ENCODE assay signal across 10 cellular contexts in genomic region chr1:53888716-53889115, GRCh38. TPM values are rescaled to one million over a fixed set of nuclear protein-coding genes. Genes with fewer than 3 reads are reported as not detected.
DNase-seq lines count a peak whose midpoint lies in the region; ATAC-seq, FAIRE-seq and TF ChIP-seq lines count a peak whose summit lies in the region.
"Had no signal": no experiment of that assay in that cellular context is flagged by ENCODE, and none has a peak within 500 bp of the region (broad histone marks: within the 10 kb centered on the region; RNA-seq: fewer than 3 reads in every experiment).

No MANE protein-coding gene starts in this region.

- no peak for ATAC-seq in activated CD4-positive, alpha-beta T cell treated with anti-CD3 and anti-CD28 coated beads for 36 hours

- DNase-seq in activated CD4-positive, alpha-beta T cell treated with anti-CD3 and anti-CD28 coated beads for 36 hours: no peak
- no peak for DNase-seq in activated CD4-positive, alpha-beta T cell treated with anti-CD3 and anti-CD28 coated beads, Interleukin-2, amount 50 U/mL, for 4 hours
- no peak for DNase-seq in activated T-helper 2 cell treated with anti-CD3 and anti-CD28 coated beads, Interferon-gamma antibody, Interleukin-2, Interleukin-4, amounts not matched to agents 10 μg/mL and 5 μg/mL and 100 μg/mL, durations not matched to agents 14 hours and 24 hours and 36 hours (ENCODE audit: low spot score)
- no peak for DNase-seq in stomach
- no peak for DNase-seq in AG08396 (ENCODE audit: low spot score)
- DNase-seq in DMS153 treated with DMSO at 0.1 percent for 48 hours (lab: John Stamatoyannopoulos, UW; ENCODE audit: unreplicated experiment): no peak
- no peak for DNase-seq in HTR-8/SVneo (ENCODE audit: insufficient read length, low spot score)
- DNase-seq: ACHN had no signal

- H3K27ac ChIP-seq in stomach: peak overlapping the region in 4 of 5 donors; percentile 81 to 89 (median 88)

- H3K9me3 ChIP-seq in iPS-18c (ENCODE audit: control insufficient read depth, insufficient read depth, low read length) (no peaks in the 10 kb centered on the region), stomach (no peaks in the 10 kb centered on the region)

- H3K4me1 Mint-ChIP-seq in activated CD4-positive, alpha-beta T cell treated with anti-CD3 and anti-CD28 coated beads for 36 hours: peaks cover 41% of the 10 kb centered on the region
- peaks cover 19% of the 10 kb centered on the region for H3K4me1 Mint-ChIP-seq in activated T-helper 2 cell treated with anti-CD3 and anti-CD28 coated beads, Interferon-gamma antibody, Interleukin-2, Interleukin-4, amounts not matched to agents 10 μg/mL and 5 μg/mL and 100 μg/mL, durations not matched to agents 14 hours and 24 hours and 36 hours (ENCODE audit: low read depth)

- TF ChIP-seq CTCF in stomach (IDR thresholded peaks at IDR 0.05): no peak

- 27 to 69% (median 44%) methylated on average over 1 of the region's 1 CpG for WGBS in stomach, 5 donors

- peak overlapping the region; percentile 96 for H3K4me3 Mint-ChIP-seq in activated CD4-positive, alpha-beta T cell treated with anti-CD3 and anti-CD28 coated beads for 36 hours
- H3K4me3 Mint-ChIP-seq in activated T-helper 2 cell treated with anti-CD3 and anti-CD28 coated beads, Interferon-gamma antibody, Interleukin-2, Interleukin-4, amounts not matched to agents 10 μg/mL and 5 μg/mL and 100 μg/mL, durations not matched to agents 14 hours and 24 hours and 36 hours (ENCODE audit: low read depth): peak overlapping the region; percentile 99

- peaks cover 10 to 29% (median 18%) of the 10 kb centered on the region in 4 donors for H3K4me1 ChIP-seq in stomach

- H3K27me3 ChIP-seq in stomach: no peaks in the 10 kb centered on the region

- H3K4me3 ChIP-seq in iPS-18c (ENCODE audit: insufficient read depth, low read depth, low read length) (peak overlapping the region; percentile 96), stomach (peak overlapping the region; percentile 68 to 96 (median 84))

- H3K36me3 Mint-ChIP-seq in activated CD4-positive, alpha-beta T cell treated with anti-CD3 and anti-CD28 coated beads for 36 hours (ENCODE audit: low read depth): peaks cover 10% of the 10 kb centered on the region
- peaks cover 30% of the 10 kb centered on the region for H3K36me3 Mint-ChIP-seq in activated T-helper 2 cell treated with anti-CD3 and anti-CD28 coated beads, Interferon-gamma antibody, Interleukin-2, Interleukin-4, amounts not matched to agents 10 μg/mL and 5 μg/mL and 100 μg/mL, durations not matched to agents 14 hours and 24 hours and 36 hours (ENCODE audit: low read depth)

- POLR2A ChIA-PET in activated CD4-positive, alpha-beta T cell treated with anti-CD3 and anti-CD28 coated beads for 36 hours (lab: Charles Lee): no interaction called here

- FAIRE-seq in HTR-8/SVneo (lab: Jason Lieb, UNC): no peak

- intact Hi-C loops in activated CD4-positive, alpha-beta T cell treated with anti-CD3 and anti-CD28 coated beads for 36 hours (cut with DNase I, micrococcal nuclease): loop anchor here (1.0 to 10.0 kb wide), 5 partner anchors 50 to 906 kb away; partner anchors contain the start of genes NDC1 (in 2 of the 2), LRRC42 (in 1 of the 2), TCEANC2 (in 1 of the 2) and TMEM59 (in 1 of the 2)
- intact Hi-C loops in activated T-helper 2 cell treated with anti-CD3 and anti-CD28 coated beads, Interferon-gamma antibody, Interleukin-2, Interleukin-4, amounts not matched to agents 10 μg/mL and 5 μg/mL and 100 μg/mL, durations not matched to agents 14 hours and 24 hours and 36 hours (cut with micrococcal nuclease): loop anchor here (1.0 to 2.0 kb wide), 3 partner anchors 50 to 164 kb away; partner anchors contain the start of genes LRRC42, NDC1, TCEANC2 and TMEM59
- intact Hi-C loops in stomach (cut with DNase I; ENCODE audit: low total_unique reads): no loop called here

- TF ChIP-seq POLR2A in stomach (IDR thresholded peaks at IDR 0.05): no peak

- TF ChIP-seq EP300 in stomach (IDR thresholded peaks at IDR 0.05): no peak

- CTCF ChIA-PET in activated CD4-positive, alpha-beta T cell treated with anti-CD3 and anti-CD28 coated beads for 36 hours (lab: Charles Lee): interaction anchor here (1.4 to 2.5 kb wide), 2 partner anchors 27 to 71 kb away, joined by 4 to 9 read pairs; no protein-coding TSS in a partner anchor

- H3K9me3 Mint-ChIP-seq in activated CD4-positive, alpha-beta T cell treated with anti-CD3 and anti-CD28 coated beads for 36 hours (ENCODE audit: low read depth): no peaks in the 10 kb centered on the region
- H3K9me3 Mint-ChIP-seq in activated T-helper 2 cell treated with anti-CD3 and anti-CD28 coated beads, Interferon-gamma antibody, Interleukin-2, Interleukin-4, amounts not matched to agents 10 μg/mL and 5 μg/mL and 100 μg/mL, durations not matched to agents 14 hours and 24 hours and 36 hours: no peaks in the 10 kb centered on the region

- peaks cover 6 to 36% (median 35%) of the 10 kb centered on the region in 4 donors for H3K36me3 ChIP-seq in stomach

- H3K27me3 Mint-ChIP-seq in activated CD4-positive, alpha-beta T cell treated with anti-CD3 and anti-CD28 coated beads for 36 hours: no peaks in the 10 kb centered on the region
- H3K27me3 Mint-ChIP-seq in activated T-helper 2 cell treated with anti-CD3 and anti-CD28 coated beads, Interferon-gamma antibody, Interleukin-2, Interleukin-4, amounts not matched to agents 10 μg/mL and 5 μg/mL and 100 μg/mL, durations not matched to agents 14 hours and 24 hours and 36 hours (ENCODE audit: low read depth): no peaks in the 10 kb centered on the region

- H3K27ac Mint-ChIP-seq in activated CD4-positive, alpha-beta T cell treated with anti-CD3 and anti-CD28 coated beads for 36 hours: peak overlapping the region; percentile 94
- H3K27ac Mint-ChIP-seq in activated T-helper 2 cell treated with anti-CD3 and anti-CD28 coated beads, Interferon-gamma antibody, Interleukin-2, Interleukin-4, amounts not matched to agents 10 μg/mL and 5 μg/mL and 100 μg/mL, durations not matched to agents 14 hours and 24 hours and 36 hours: peak overlapping the region; percentile 95

RNA-seq across cellular contexts. Expression of gene YIPF1, which starts 0.9 kb away (rescaled TPM):
- 10 to 100 TPM; 19.0 to 24.4 TPM for total RNA-seq in activated CD4-positive, alpha-beta T cell treated with anti-CD3 and anti-CD28 coated beads for 36 hours
- total RNA-seq in activated T-helper 2 cell treated with anti-CD3 and anti-CD28 coated beads, Interferon-gamma antibody, Interleukin-2, Interleukin-4, amounts not matched to agents 10 μg/mL and 5 μg/mL and 100 μg/mL, durations not matched to agents 14 hours and 24 hours and 36 hours: 14.8 and 15.6 TPM in 2 replicates
- total RNA-seq in stomach: 10 to 100 TPM in 4 of 5 donors, 1 to 10 TPM in 1; 7.6 to 44.3 (median 14.1) TPM
- 10 to 100 TPM; 23.3 to 29.9 (median 26.1) TPM for polyA plus RNA-seq in stomach

RNA-seq across cellular contexts. Expression of gene DIO1, which starts 5.3 kb away (rescaled TPM):
- not detected for total RNA-seq in activated CD4-positive, alpha-beta T cell treated with anti-CD3 and anti-CD28 coated beads for 36 hours
- total RNA-seq in activated T-helper 2 cell treated with anti-CD3 and anti-CD28 coated beads, Interferon-gamma antibody, Interleukin-2, Interleukin-4, amounts not matched to agents 10 μg/mL and 5 μg/mL and 100 μg/mL, durations not matched to agents 14 hours and 24 hours and 36 hours: not detected in 2 replicates
- not detected for total RNA-seq in stomach
- polyA plus RNA-seq in stomach: not detected
- total RNA-seq: LHCN-M2 had no signal

RNA-seq across cellular contexts. Expression of gene NDC1, which starts 50.6 kb away (rescaled TPM):
- 10 to 100 TPM; 31.2 to 38.5 TPM for total RNA-seq in activated CD4-positive, alpha-beta T cell treated with anti-CD3 and anti-CD28 coated beads for 36 hours
- 32.4 and 33.9 TPM in 2 replicates for total RNA-seq in activated T-helper 2 cell treated with anti-CD3 and anti-CD28 coated beads, Interferon-gamma antibody, Interleukin-2, Interleukin-4, amounts not matched to agents 10 μg/mL and 5 μg/mL and 100 μg/mL, durations not matched to agents 14 hours and 24 hours and 36 hours
- total RNA-seq in stomach: 10 to 100 TPM in 3 of 5 donors, 1 to 10 TPM in 2; 6.4 to 46.9 (median 14.2) TPM
- polyA plus RNA-seq in stomach: 1 to 10 TPM; 2.6 to 5.1 (median 4.0) TPM

RNA-seq across cellular contexts. Expression of gene IFT25, which starts 56.8 kb away (rescaled TPM):
- total RNA-seq in activated CD4-positive, alpha-beta T cell treated with anti-CD3 and anti-CD28 coated beads for 36 hours: 10 to 100 TPM; 56.6 to 62.0 TPM
- total RNA-seq in activated T-helper 2 cell treated with anti-CD3 and anti-CD28 coated beads, Interferon-gamma antibody, Interleukin-2, Interleukin-4, amounts not matched to agents 10 μg/mL and 5 μg/mL and 100 μg/mL, durations not matched to agents 14 hours and 24 hours and 36 hours: 52.9 and 54.3 TPM in 2 replicates
- 10 to 100 TPM in 4 of 5 donors, 1 to 10 TPM in 1; 5.8 to 71.2 (median 43.3) TPM for total RNA-seq in stomach
- polyA plus RNA-seq in stomach: 10 to 100 TPM; 38.2 to 45.2 (median 38.4) TPM

RNA-seq across cellular contexts. Expression of gene LRRC42, which starts 57.4 kb away (rescaled TPM):
- total RNA-seq in activated CD4-positive, alpha-beta T cell treated with anti-CD3 and anti-CD28 coated beads for 36 hours: 10 to 100 TPM; 25.4 to 31.3 TPM
- total RNA-seq in activated T-helper 2 cell treated with anti-CD3 and anti-CD28 coated beads, Interferon-gamma antibody, Interleukin-2, Interleukin-4, amounts not matched to agents 10 μg/mL and 5 μg/mL and 100 μg/mL, durations not matched to agents 14 hours and 24 hours and 36 hours: 32.4 and 34.9 TPM in 2 replicates
- 10 to 100 TPM in 2 of 5 donors, 1 to 10 TPM in 3; 2.9 to 23.5 (median 9.4) TPM for total RNA-seq in stomach
- 10 to 100 TPM; 11.7 to 18.6 (median 17.3) TPM for polyA plus RNA-seq in stomach
